Comparison of ENCODE assay signal across 11 cellular contexts in the genomic region with DNA sequence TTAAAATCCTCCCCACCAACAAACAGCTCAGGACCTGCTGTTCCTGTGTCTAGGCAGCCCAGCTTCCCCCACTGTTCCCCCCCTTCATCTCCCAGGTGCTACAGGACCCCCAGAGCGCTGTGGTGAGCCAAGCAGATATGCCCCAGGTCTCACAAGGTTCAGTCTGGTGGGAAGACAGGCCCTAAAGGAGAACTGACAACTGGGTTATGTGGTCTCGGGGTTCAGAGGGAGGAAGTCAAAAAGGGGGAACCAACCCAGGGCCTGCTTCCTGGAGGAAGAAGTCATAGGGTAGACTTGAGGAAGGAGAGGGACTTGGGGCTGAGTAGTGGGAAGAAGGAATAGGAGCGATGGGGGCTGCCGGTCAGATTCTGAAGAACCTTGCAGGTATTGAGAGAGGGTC. TPM values are rescaled to one million over a fixed set of nuclear protein-coding genes. Genes with fewer than 3 reads are reported as not detected.
A peak's percentile ranks its signal among the peaks of the same experiment; 100 is the strongest.
DNase-seq lines count a peak whose midpoint lies in the region; ATAC-seq and TF ChIP-seq lines count a peak whose summit lies in the region.
"Had no signal": no experiment of that assay in that cellular context is flagged by ENCODE, and none has a peak within 500 bp of the region (broad histone marks: within the 10 kb centered on the region; RNA-seq: fewer than 3 reads in every experiment).

No MANE protein-coding gene starts in this region.

- no peaks in the 10 kb centered on the region for H3K36me3 ChIP-seq in DOHH2 (ENCODE audit: control insufficient read depth, low read length)
- no peaks in the 10 kb centered on the region for H3K36me3 ChIP-seq in Peyer's patch
- H3K36me3 ChIP-seq in psoas muscle (ENCODE audit: insufficient read depth in 1 of 2, low read depth in 1 of 2) = no peaks in the 10 kb centered on the region

- WGBS in psoas muscle, 3 donors = 88 to 93% (median 89%) methylated on average over 4 of the region's 4 CpGs

- H3K27me3 ChIP-seq in DOHH2 (ENCODE audit: control insufficient read depth, low read length) (peaks cover 9% of the 10 kb centered on the region), Peyer's patch (peaks cover 0 to 14% of the 10 kb centered on the region in 2 donors), psoas muscle (ENCODE audit: insufficient read depth in 3 of 3, low read length in 2 of 3) (no peaks in the 10 kb centered on the region)

- 0 out of 2 replicates have a peak, but pooled peaks cover 4% of the 10 kb centered on the region for H4K20me1 ChIP-seq in DOHH2 (ENCODE audit: control insufficient read depth, insufficient read depth, low read depth, low read length)

- no peaks in the 10 kb centered on the region for H3K9me2 ChIP-seq in DOHH2 (replicated peaks; ENCODE audit: control insufficient read depth, low read length)

- peaks cover 17% of the 10 kb centered on the region for H3F3A ChIP-seq in DOHH2 (ENCODE audit: control insufficient read depth, insufficient read depth)

- peak overlapping the region; percentile 98 for H3K4me2 ChIP-seq in DOHH2 (ENCODE audit: low read length)

- ATAC-seq in psoas muscle (no peak), HG02840 (IDR thresholded peaks at IDR 0.05; ENCODE audit: low FRiP score, unreplicated experiment) (no peak)

- H3K27ac ChIP-seq in DOHH2 (ENCODE audit: low read depth, low read length) = peak overlapping the region; percentile 89
- peak overlapping the region; percentile 76 to 93 (median 82) for H3K27ac ChIP-seq in Peyer's patch
- no peak overlapping the region for H3K27ac ChIP-seq in psoas muscle

- no peak for TF ChIP-seq CTCF in DOHH2 (IDR thresholded peaks at IDR 0.05; ENCODE audit: low read depth, low read length, poor library complexity, severe bottlenecking)
- TF ChIP-seq CTCF in Peyer's patch (IDR thresholded peaks at IDR 0.05) = no peak
- TF ChIP-seq CTCF in fibroblast of pulmonary artery (IDR thresholded peaks at IDR 0.05; ENCODE audit: low read length, missing control alignments) = no peak
- TF ChIP-seq CTCF in psoas muscle (IDR thresholded peaks at IDR 0.05) = no peak

- H3K79me2 ChIP-seq in DOHH2 (ENCODE audit: control insufficient read depth, low read length) = peaks cover 8% of the 10 kb centered on the region

- H3K4me3 ChIP-seq in DOHH2 (ENCODE audit: low read length) (peak overlapping the region; percentile 85), Peyer's patch (peak overlapping the region in 2 of 4 donors; percentile 66 to 78), fibroblast of pulmonary artery (replicated peaks; ENCODE audit: low read depth, low read length) (peak overlapping the region; percentile 70), psoas muscle (peak overlapping the region; percentile 22)

- intact Hi-C loops in psoas muscle (cut with DNase I) = no loop called here

- DNase-seq in Peyer's patch (peak in 2 of 3 donors; percentile 76 to 78), fibroblast of pulmonary artery (ENCODE audit: low read depth) (no peak), psoas muscle (peak in 1 of 2 donors; percentile 37), NCI-H128 (lab: John Stamatoyannopoulos, UW; ENCODE audit: unreplicated experiment) (no peak), NCI-H2171 (lab: John Stamatoyannopoulos, UW) (no peak), iPS-NIHi7 (ENCODE audit: extremely low spot score) (no peak)
- DNase-seq: aorta had no signal

- H3K9me3 ChIP-seq in DOHH2 (ENCODE audit: control insufficient read depth, insufficient read depth, low read length) = no peaks in the 10 kb centered on the region
- H3K9me3 ChIP-seq in Peyer's patch = no peaks in the 10 kb centered on the region
- no peaks in the 10 kb centered on the region for H3K9me3 ChIP-seq in psoas muscle

- TF ChIP-seq POLR2A in Peyer's patch (IDR thresholded peaks at IDR 0.05) = no peak

- peaks cover 59% of the 10 kb centered on the region for H3K4me1 ChIP-seq in DOHH2 (ENCODE audit: control insufficient read depth, low read length)
- peaks cover 0 to 25% (median 9%) of the 10 kb centered on the region in 4 donors for H3K4me1 ChIP-seq in Peyer's patch
- H3K4me1 ChIP-seq in psoas muscle = peaks cover 17% of the 10 kb centered on the region

RNA-seq across cellular contexts. Expression of a gene that starts 2.6 kb away (rescaled TPM):
- total RNA-seq in Peyer's patch (10 to 100 TPM; 10.5 to 70.1 (median 42.5) TPM), psoas muscle (10 to 100 TPM; 34.1 to 58.1 (median 49.5) TPM)
- polyA plus RNA-seq in psoas muscle = 10 to 100 TPM; 16.5 to 27.4 (median 20.6) TPM

RNA-seq across cellular contexts. Expression of a gene that starts 31.1 kb away (rescaled TPM):
- total RNA-seq in Peyer's patch (10 to 100 TPM; 35.3 to 59.4 (median 42.7) TPM), psoas muscle (10 to 100 TPM; 22.1 to 26.5 (median 26.0) TPM)
- 10 to 100 TPM; 17.7 to 44.7 (median 18.9) TPM for polyA plus RNA-seq in psoas muscle

RNA-seq across cellular contexts. Expression of a gene that starts 47.9 kb away (rescaled TPM):
- total RNA-seq in Peyer's patch (not detected), psoas muscle (not detected)
- not detected for polyA plus RNA-seq in psoas muscle
- total RNA-seq: aorta, kidney epithelial cell, LHCN-M2 had no signal

RNA-seq across cellular contexts. Expression of a gene that starts 50.3 kb away (rescaled TPM):
- total RNA-seq in Peyer's patch = 100 to 1,000 TPM; 131 to 223 (median 202) TPM
- total RNA-seq in psoas muscle = 100 to 1,000 TPM in 1 of 4 donors, 10 to 100 TPM in 3; 81.2 to 104 (median 87.3) TPM
- polyA plus RNA-seq in psoas muscle = 10 to 100 TPM; 60.2 to 92.4 (median 62.8) TPM

Comparison
In these comparisons a context has a peak if more than half of its experiments do, and no peak if none do; other contexts are left out.
1. DNase-seq: peak in Peyer's patch (2 of 3); none in fibroblast of pulmonary artery (single experiment), NCI-H128 (single experiment), NCI-H2171 (single experiment) and iPS-NIHi7 (single experiment).